ENCODE assay signal across 20 cellular contexts in genomic region chr1:37448691-37449417, GRCh38. TPM values are rescaled to one million over a fixed set of nuclear protein-coding genes. Genes with fewer than 3 reads are reported as not detected.
DNase-seq lines count a peak whose midpoint lies in the region; ATAC-seq lines count a peak whose summit lies in the region.
"Had no signal": no experiment of that assay in that cellular context is flagged by ENCODE, and none has a peak within 500 bp of the region (broad histone marks: within the 10 kb centered on the region; RNA-seq: fewer than 3 reads in every experiment).

No MANE protein-coding gene starts in this region.

- H3K4me3 Mint-ChIP-seq in activated naive CD4-positive, alpha-beta T cell treated with anti-CD3 and anti-CD28 coated beads, Interleukin-2, amount 10 ng/mL, durations not matched to agents 7 days and 5 days = no peak overlapping the region
- H3K4me3 Mint-ChIP-seq in activated naive CD8-positive, alpha-beta T cell treated with anti-CD3 and anti-CD28 coated beads, Interleukin-2, amount 50 U/mL, for 24 hours = no peak overlapping the region
- H3K4me3 Mint-ChIP-seq: activated CD4-positive, alpha-beta T cell treated with anti-CD3 and anti-CD28 coated beads, Interleukin-2, amount 10 ng/mL, durations not matched to agents 7 days and 5 days; activated naive CD8-positive, alpha-beta T cell; immature natural killer cell had no signal

- ATAC-seq in GM21619 (IDR thresholded peaks at IDR 0.05; ENCODE audit: unreplicated experiment) (no peak), GM19463 (IDR thresholded peaks at IDR 0.05; ENCODE audit: unreplicated experiment) (no peak)
- no peak for ATAC-seq in activated naive CD8-positive, alpha-beta T cell treated with anti-CD3 and anti-CD28 coated beads, Interleukin-2, amount 50 U/mL, for 24 hours
- ATAC-seq: sciatic nerve had no signal

- no peaks in the 10 kb centered on the region for H3K9me3 ChIP-seq in GM23248 (ENCODE audit: low read depth)
- H3K9me3 ChIP-seq: BE2C, SJSA1, upper lobe of left lung had no signal

- no peaks in the 10 kb centered on the region for H3K9me3 Mint-ChIP-seq in activated naive CD4-positive, alpha-beta T cell treated with anti-CD3 and anti-CD28 coated beads, Interleukin-2, amount 10 ng/mL, durations not matched to agents 7 days and 5 days
- no peaks in the 10 kb centered on the region for H3K9me3 Mint-ChIP-seq in activated naive CD8-positive, alpha-beta T cell treated with anti-CD3 and anti-CD28 coated beads, Interleukin-2, amount 50 U/mL, for 24 hours
- H3K9me3 Mint-ChIP-seq: activated CD4-positive, alpha-beta T cell treated with anti-CD3 and anti-CD28 coated beads, Interleukin-2, amount 10 ng/mL, durations not matched to agents 7 days and 5 days; immature natural killer cell had no signal

- H3K27ac Mint-ChIP-seq in activated naive CD4-positive, alpha-beta T cell treated with anti-CD3 and anti-CD28 coated beads, Interleukin-2, amount 10 ng/mL, durations not matched to agents 7 days and 5 days = no peak overlapping the region
- H3K27ac Mint-ChIP-seq in activated naive CD8-positive, alpha-beta T cell treated with anti-CD3 and anti-CD28 coated beads, Interleukin-2, amount 50 U/mL, for 24 hours = no peak overlapping the region
- H3K27ac Mint-ChIP-seq: activated CD4-positive, alpha-beta T cell treated with anti-CD3 and anti-CD28 coated beads, Interleukin-2, amount 10 ng/mL, durations not matched to agents 7 days and 5 days; activated naive CD8-positive, alpha-beta T cell had no signal

- no peak overlapping the region for H3K9ac ChIP-seq in GM23248

- H3K79me2 ChIP-seq in GM23248 (ENCODE audit: insufficient read depth) = no peaks in the 10 kb centered on the region

- peaks cover 36% of the 10 kb centered on the region for H3K27me3 Mint-ChIP-seq in activated naive CD4-positive, alpha-beta T cell treated with anti-CD3 and anti-CD28 coated beads, Interleukin-2, amount 10 ng/mL, durations not matched to agents 7 days and 5 days
- peaks cover 8% of the 10 kb centered on the region for H3K27me3 Mint-ChIP-seq in activated naive CD8-positive, alpha-beta T cell treated with anti-CD3 and anti-CD28 coated beads, Interleukin-2, amount 50 U/mL, for 24 hours

- no peak overlapping the region for H3K4me2 ChIP-seq in GM23248 (ENCODE audit: unreplicated experiment)

- peaks cover 10% of the 10 kb centered on the region for H3K4me1 Mint-ChIP-seq in activated naive CD4-positive, alpha-beta T cell treated with anti-CD3 and anti-CD28 coated beads, Interleukin-2, amount 10 ng/mL, durations not matched to agents 7 days and 5 days
- peaks cover 14% of the 10 kb centered on the region for H3K4me1 Mint-ChIP-seq in activated naive CD8-positive, alpha-beta T cell treated with anti-CD3 and anti-CD28 coated beads, Interleukin-2, amount 50 U/mL, for 24 hours

- 54 to 59% methylated on average over 15 of the region's 15 CpGs for WGBS in GM23248 (ENCODE audit: low coverage in 1 of 2, low lambda C conversion rate in 2 of 2, missing lambda C conversion rate in 2 of 2), 2 experiments

- no peaks in the 10 kb centered on the region for H3K4me1 ChIP-seq in GM23248 (ENCODE audit: insufficient read depth)
- H3K4me1 ChIP-seq: BE2C, SJSA1 had no signal

- H4K20me1 ChIP-seq in GM23248 (ENCODE audit: insufficient read depth) = no peaks in the 10 kb centered on the region

- H3K9me2 ChIP-seq in GM23248 (ENCODE audit: insufficient read depth) = no peaks in the 10 kb centered on the region

- in situ Hi-C loops in GM23248 (cut with MboI) = no loop called here

- CTCF ChIA-PET in activated naive CD4-positive, alpha-beta T cell treated with anti-CD3 and anti-CD28 coated beads, Interleukin-2, amount 10 ng/mL, durations not matched to agents 7 days and 5 days (lab: Charles Lee) = interaction anchor here (1.2 to 15.6 kb wide), 2 partner anchors 15 to 39 kb away, joined by 4 to 261 read pairs; no protein-coding TSS in a partner anchor

- H3K36me3 ChIP-seq in GM23248 (ENCODE audit: low read depth) = no peaks in the 10 kb centered on the region
- H3K36me3 ChIP-seq: BE2C, SJSA1, upper lobe of left lung had no signal

- H3K27me3 ChIP-seq in GM23248 (replicated peaks; ENCODE audit: insufficient read depth) = no peaks in the 10 kb centered on the region; the same call in 1 of the 2 replicates
- H3K27me3 ChIP-seq: BE2C, upper lobe of left lung had no signal

- H3K36me3 Mint-ChIP-seq in activated naive CD4-positive, alpha-beta T cell treated with anti-CD3 and anti-CD28 coated beads, Interleukin-2, amount 10 ng/mL, durations not matched to agents 7 days and 5 days = no peaks in the 10 kb centered on the region
- H3K36me3 Mint-ChIP-seq in activated naive CD8-positive, alpha-beta T cell treated with anti-CD3 and anti-CD28 coated beads, Interleukin-2, amount 50 U/mL, for 24 hours (ENCODE audit: low read depth) = no peaks in the 10 kb centered on the region
- H3K36me3 Mint-ChIP-seq: activated naive CD8-positive, alpha-beta T cell; immature natural killer cell had no signal

- H3F3A ChIP-seq in GM23248 (ENCODE audit: insufficient read depth) = no peaks in the 10 kb centered on the region

- H2AFZ ChIP-seq in GM23248 = no peak overlapping the region

- peak; percentile 53 for DNase-seq in AG20443 (ENCODE audit: low spot score)
- peak; percentile 60 for DNase-seq in GM23248
- peak; percentile 60 for DNase-seq in amniotic epithelial cell (ENCODE audit: low read depth)
- DNase-seq in islet precursor cell = peak; percentile 92
- DNase-seq in activated naive CD4-positive, alpha-beta T cell treated with anti-CD3 and anti-CD28 coated beads, Interleukin-2, amount 10 ng/mL, durations not matched to agents 7 days and 5 days = no peak
- DNase-seq in activated naive CD8-positive, alpha-beta T cell treated with anti-CD3 and anti-CD28 coated beads, Interleukin-2, amount 50 U/mL, for 24 hours = no peak
- DNase-seq: activated CD4-positive, alpha-beta T cell treated with anti-CD3 and anti-CD28 coated beads, Interleukin-2, amount 10 ng/mL, durations not matched to agents 7 days and 5 days; BE2C; effector CD8-positive, alpha-beta T cell; immature natural killer cell; KBM-7; NCI-H2029; stimulated activated CD4-positive, alpha-beta T cell treated with anti-CD3 and anti-CD28 coated beads, Interleukin-4, amount 100 ng/mL, for 1 hour; T-helper 9 cell had no signal

- H3K4me3 ChIP-seq in GM23248 = no peak overlapping the region
- H3K4me3 ChIP-seq: SJSA1, upper lobe of left lung had no signal

- H3K27ac ChIP-seq in GM23248 = no peak overlapping the region
- H3K27ac ChIP-seq: SJSA1, upper lobe of left lung had no signal

RNA-seq across cellular contexts. Expression of gene ZC3H12A, which starts 25.5 kb away (rescaled TPM):
- 8.9 and 9.2 TPM in 2 replicates for total RNA-seq in GM23248 (2014; rRNA removed; shearing (Covaris generic))
- 5.0 and 7.1 TPM in 2 replicates for polyA plus RNA-seq in GM23248 (2016; fragmentation: Nextera tagmentation; extraction: Ambion mirVana)

Comparison
In these comparisons a context has a peak if more than half of its experiments do, and no peak if none do; other contexts are left out.
1. DNase-seq: peak in AG20443 (single experiment), GM23248 (single experiment), amniotic epithelial cell (single experiment) and islet precursor cell (single experiment); none in activated naive CD4-positive, alpha-beta T cell treated with anti-CD3 and anti-CD28 coated beads, Interleukin-2, amount 10 ng/mL, durations not matched to agents 7 days and 5 days (single experiment) and activated naive CD8-positive, alpha-beta T cell treated with anti-CD3 and anti-CD28 coated beads, Interleukin-2, amount 50 U/mL, for 24 hours (single experiment).